14 cellular contexts compared by ENCODE assay signal in the genomic region with DNA sequence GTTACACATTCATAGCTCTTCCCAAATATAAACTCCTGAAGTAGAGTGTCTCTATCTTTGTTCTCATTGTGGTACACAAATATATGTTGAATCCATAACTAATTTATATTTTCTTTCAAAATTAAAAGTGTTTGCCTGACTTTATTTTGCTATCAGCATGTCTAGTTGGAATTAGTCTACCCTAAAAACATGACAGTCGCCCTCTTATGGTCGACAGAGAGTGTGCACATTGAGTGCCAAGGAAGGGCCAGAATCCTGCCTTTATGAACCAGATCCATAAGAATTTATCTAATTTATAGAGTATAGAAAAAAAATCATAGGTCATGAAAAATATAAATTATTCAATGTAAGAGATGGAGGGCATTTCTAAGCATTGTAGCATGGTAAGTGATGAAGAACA. TPM values are rescaled to one million over a fixed set of nuclear protein-coding genes. Genes with fewer than 3 reads are reported as not detected.
DNase-seq lines count a peak whose midpoint lies in the region; ATAC-seq and TF ChIP-seq lines count a peak whose summit lies in the region.
"Had no signal": no experiment of that assay in that cellular context is flagged by ENCODE, and none has a peak within 500 bp of the region (broad histone marks: within the 10 kb centered on the region; RNA-seq: fewer than 3 reads in every experiment).

No MANE protein-coding gene starts in this region.

- no peaks in the 10 kb centered on the region for H3K36me3 ChIP-seq in endodermal cell (ENCODE audit: control insufficient read depth, insufficient read depth, low read length)
- H3K36me3 ChIP-seq: BLaER1 treated with 17β-estradiol and CSF1 and Interleukin-3, amounts not matched to agents 10 nM and 100 nM had no signal

- CTCF ChIA-PET in activated CD8-positive, alpha-beta T cell treated with anti-CD3 and anti-CD28 coated beads for 36 hours (lab: Charles Lee) = no interaction called here

- no peaks in the 10 kb centered on the region for H3K27me3 ChIP-seq in endodermal cell (ENCODE audit: control insufficient read depth, insufficient read depth, low read length, poor library complexity, severe bottlenecking)
- H3K27me3 ChIP-seq: BLaER1 treated with 17β-estradiol and CSF1 and Interleukin-3, amounts not matched to agents 10 nM and 100 nM had no signal

- no peak overlapping the region for H3K9ac ChIP-seq in endodermal cell (ENCODE audit: extremely low read depth, low read length, poor library complexity, severe bottlenecking)
- H3K9ac ChIP-seq: BLaER1 treated with 17β-estradiol and CSF1 and Interleukin-3, amounts not matched to agents 10 nM and 100 nM had no signal

- H3K36me3 Mint-ChIP-seq in endodermal cell (ENCODE audit: low read depth) = no peaks in the 10 kb centered on the region
- H3K36me3 Mint-ChIP-seq in natural killer cell = no peaks in the 10 kb centered on the region
- no peaks in the 10 kb centered on the region for H3K36me3 Mint-ChIP-seq in activated CD8-positive, alpha-beta T cell treated with anti-CD3 and anti-CD28 coated beads for 36 hours (ENCODE audit: low read depth)
- H3K36me3 Mint-ChIP-seq in activated naive CD4-positive, alpha-beta T cell treated with anti-CD3 and anti-CD28 coated beads, Interleukin-2, amount 50 U/mL, for 72 hours = no peaks in the 10 kb centered on the region
- H3K36me3 Mint-ChIP-seq: IgD-negative memory B cell, immature natural killer cell had no signal

- DNase-seq in A172 (ENCODE audit: low spot score) = peak; percentile 6
- peak; percentile 13 for DNase-seq in LHCN-M2 (ENCODE audit: low read depth)
- DNase-seq in endodermal cell = peak; percentile 52
- no peak for DNase-seq in natural killer cell
- no peak for DNase-seq in activated CD8-positive, alpha-beta T cell treated with anti-CD3 and anti-CD28 coated beads for 36 hours
- no peak for DNase-seq in activated naive CD4-positive, alpha-beta T cell treated with anti-CD3 and anti-CD28 coated beads, Interleukin-2, amount 50 U/mL, for 72 hours (ENCODE audit: low spot score in 2 of 2)
- DNase-seq: immature natural killer cell, RPMI8226 had no signal

- no peaks in the 10 kb centered on the region for H3K27me3 Mint-ChIP-seq in endodermal cell (ENCODE audit: insufficient read depth)
- no peaks in the 10 kb centered on the region for H3K27me3 Mint-ChIP-seq in natural killer cell (ENCODE audit: low read depth in 2 of 2)
- no peaks in the 10 kb centered on the region for H3K27me3 Mint-ChIP-seq in activated CD8-positive, alpha-beta T cell treated with anti-CD3 and anti-CD28 coated beads for 36 hours
- H3K27me3 Mint-ChIP-seq: IgD-negative memory B cell had no signal

- H3K27ac Mint-ChIP-seq in endodermal cell (no peak overlapping the region), natural killer cell (no peak overlapping the region)
- no peak overlapping the region for H3K27ac Mint-ChIP-seq in activated CD8-positive, alpha-beta T cell treated with anti-CD3 and anti-CD28 coated beads for 36 hours
- no peak overlapping the region for H3K27ac Mint-ChIP-seq in activated naive CD4-positive, alpha-beta T cell treated with anti-CD3 and anti-CD28 coated beads, Interleukin-2, amount 50 U/mL, for 72 hours
- H3K27ac Mint-ChIP-seq: IgD-negative memory B cell, immature natural killer cell had no signal

- H3K4me3 ChIP-seq in GM12875 (ENCODE audit: low read depth, low read length) (no peak overlapping the region), endodermal cell (ENCODE audit: low read length) (no peak overlapping the region)
- H3K4me3 ChIP-seq: BLaER1 treated with 17β-estradiol and CSF1 and Interleukin-3, amounts not matched to agents 10 nM and 100 nM had no signal

- no peaks in the 10 kb centered on the region for H3K4me1 ChIP-seq in endodermal cell (ENCODE audit: control insufficient read depth, insufficient read depth, low read length)
- H3K4me1 ChIP-seq: BLaER1 treated with 17β-estradiol and CSF1 and Interleukin-3, amounts not matched to agents 10 nM and 100 nM had no signal

- intact Hi-C loops in natural killer cell (cut with micrococcal nuclease) = no loop called here
- intact Hi-C loops in activated CD8-positive, alpha-beta T cell treated with anti-CD3 and anti-CD28 coated beads for 36 hours (cut with micrococcal nuclease) = no loop called here

- TF ChIP-seq CTCF in GM12875 (IDR thresholded peaks at IDR 0.05; ENCODE audit: borderline replicate concordance, insufficient read depth, low read depth, low read length) = peak; percentile 32; the same call in 1 of the 2 replicates
- peak; percentile 84 for TF ChIP-seq CTCF in endodermal cell (conservative IDR thresholded peaks at IDR 0.05)
- no peak for TF ChIP-seq CTCF in natural killer cell (IDR thresholded peaks at IDR 0.05)
- no peak for TF ChIP-seq CTCF in activated CD8-positive, alpha-beta T cell treated with anti-CD3 and anti-CD28 coated beads for 36 hours (IDR thresholded peaks at IDR 0.05)

- no peaks in the 10 kb centered on the region for H3K9me3 ChIP-seq in endodermal cell (ENCODE audit: control insufficient read depth, low read length)
- H3K9me3 ChIP-seq: BLaER1 treated with 17β-estradiol and CSF1 and Interleukin-3, amounts not matched to agents 10 nM and 100 nM had no signal

- POLR2A ChIA-PET in activated CD8-positive, alpha-beta T cell treated with anti-CD3 and anti-CD28 coated beads for 36 hours (lab: Charles Lee) = no interaction called here

- H3K4me1 Mint-ChIP-seq in endodermal cell = no peaks in the 10 kb centered on the region
- no peaks in the 10 kb centered on the region for H3K4me1 Mint-ChIP-seq in natural killer cell
- no peaks in the 10 kb centered on the region for H3K4me1 Mint-ChIP-seq in activated CD8-positive, alpha-beta T cell treated with anti-CD3 and anti-CD28 coated beads for 36 hours (ENCODE audit: low read depth)
- H3K4me1 Mint-ChIP-seq: IgD-negative memory B cell, immature natural killer cell had no signal

- H3K9me3 Mint-ChIP-seq in endodermal cell (no peaks in the 10 kb centered on the region), natural killer cell (peaks cover 5 to 13% of the 10 kb centered on the region in 2 donors)
- H3K9me3 Mint-ChIP-seq in activated CD8-positive, alpha-beta T cell treated with anti-CD3 and anti-CD28 coated beads for 36 hours = peaks cover 4% of the 10 kb centered on the region
- H3K9me3 Mint-ChIP-seq in activated naive CD4-positive, alpha-beta T cell treated with anti-CD3 and anti-CD28 coated beads, Interleukin-2, amount 50 U/mL, for 72 hours = peaks cover 8% of the 10 kb centered on the region in 2 donors

- ATAC-seq in natural killer cell (no peak), GM19455 (IDR thresholded peaks at IDR 0.05; ENCODE audit: unreplicated experiment) (no peak)
- no peak for ATAC-seq in activated CD8-positive, alpha-beta T cell treated with anti-CD3 and anti-CD28 coated beads for 36 hours
- ATAC-seq in activated naive CD4-positive, alpha-beta T cell treated with anti-CD3 and anti-CD28 coated beads, Interleukin-2, amount 50 U/mL, for 72 hours = no peak

- WGBS in endodermal cell (ENCODE audit: insufficient coverage in 1 of 2, insufficient read length in 1 of 2), 2 experiments = 0% methylated on average over 2 of the region's 2 CpGs; no CpG with 5 or more reads in 1 of the 2 experiments

- no peak overlapping the region for H3K4me3 Mint-ChIP-seq in endodermal cell
- no peak overlapping the region for H3K4me3 Mint-ChIP-seq in natural killer cell
- H3K4me3 Mint-ChIP-seq in activated CD8-positive, alpha-beta T cell treated with anti-CD3 and anti-CD28 coated beads for 36 hours = no peak overlapping the region
- H3K4me3 Mint-ChIP-seq: IgD-negative memory B cell, immature natural killer cell had no signal

- H3K27ac ChIP-seq in endodermal cell (ENCODE audit: low read depth, low read length) = no peak overlapping the region
- H3K27ac ChIP-seq: BLaER1 treated with 17β-estradiol and CSF1 and Interleukin-3, amounts not matched to agents 10 nM and 100 nM had no signal

RNA-seq across cellular contexts. Expression of gene DEFB112, which starts 12.3 kb away (rescaled TPM):
- total RNA-seq in A172 (2014; rRNA removed; shearing (Covaris generic)) = not detected in 2 replicates
- total RNA-seq in LHCN-M2 (2014; rRNA removed) (not detected in 2 replicates), endodermal cell (not detected), natural killer cell (not detected)
- not detected for polyA plus RNA-seq in LHCN-M2 (2012)
- polyA plus RNA-seq in endodermal cell (2013, experiment 1 of 2) = not detected
- not detected for polyA plus RNA-seq in endodermal cell (2013, experiment 2 of 2)
- not detected for total RNA-seq in activated CD8-positive, alpha-beta T cell treated with anti-CD3 and anti-CD28 coated beads for 36 hours
- not detected for total RNA-seq in activated naive CD4-positive, alpha-beta T cell treated with anti-CD3 and anti-CD28 coated beads, Interleukin-2, amount 50 U/mL, for 72 hours
- total RNA-seq: renal cortical epithelial cell had no signal
- polyA plus RNA-seq: adipose tissue, IgD-negative memory B cell, immature natural killer cell had no signal

RNA-seq across cellular contexts. Expression of gene DEFB110, which starts 40.3 kb away (rescaled TPM):
- not detected in 2 replicates for total RNA-seq in A172 (2014; rRNA removed; shearing (Covaris generic))
- not detected in 2 replicates for total RNA-seq in LHCN-M2 (2014; rRNA removed)
- not detected for polyA plus RNA-seq in LHCN-M2 (2012)
- not detected for total RNA-seq in endodermal cell
- not detected for polyA plus RNA-seq in endodermal cell (2013, experiment 1 of 2)
- not detected for polyA plus RNA-seq in endodermal cell (2013, experiment 2 of 2)
- total RNA-seq in natural killer cell = not detected
- total RNA-seq in activated CD8-positive, alpha-beta T cell treated with anti-CD3 and anti-CD28 coated beads for 36 hours = not detected
- total RNA-seq in activated naive CD4-positive, alpha-beta T cell treated with anti-CD3 and anti-CD28 coated beads, Interleukin-2, amount 50 U/mL, for 72 hours = not detected
- total RNA-seq: renal cortical epithelial cell had no signal
- polyA plus RNA-seq: adipose tissue, IgD-negative memory B cell, immature natural killer cell had no signal

Comparison
In these comparisons a context has a peak if more than half of its experiments do, and no peak if none do; other contexts are left out.
1. DNase-seq: peak in A172 (single experiment), LHCN-M2 (single experiment) and endodermal cell (single experiment); none in natural killer cell (single experiment), activated CD8-positive, alpha-beta T cell treated with anti-CD3 and anti-CD28 coated beads for 36 hours (single experiment) and activated naive CD4-positive, alpha-beta T cell treated with anti-CD3 and anti-CD28 coated beads, Interleukin-2, amount 50 U/mL, for 72 hours (0 of 2).
2. CTCF ChIP-seq: peak in GM12875 (single experiment) and endodermal cell (single experiment); none in natural killer cell (single experiment) and activated CD8-positive, alpha-beta T cell treated with anti-CD3 and anti-CD28 coated beads for 36 hours (single experiment).